In the genomic region with DNA sequence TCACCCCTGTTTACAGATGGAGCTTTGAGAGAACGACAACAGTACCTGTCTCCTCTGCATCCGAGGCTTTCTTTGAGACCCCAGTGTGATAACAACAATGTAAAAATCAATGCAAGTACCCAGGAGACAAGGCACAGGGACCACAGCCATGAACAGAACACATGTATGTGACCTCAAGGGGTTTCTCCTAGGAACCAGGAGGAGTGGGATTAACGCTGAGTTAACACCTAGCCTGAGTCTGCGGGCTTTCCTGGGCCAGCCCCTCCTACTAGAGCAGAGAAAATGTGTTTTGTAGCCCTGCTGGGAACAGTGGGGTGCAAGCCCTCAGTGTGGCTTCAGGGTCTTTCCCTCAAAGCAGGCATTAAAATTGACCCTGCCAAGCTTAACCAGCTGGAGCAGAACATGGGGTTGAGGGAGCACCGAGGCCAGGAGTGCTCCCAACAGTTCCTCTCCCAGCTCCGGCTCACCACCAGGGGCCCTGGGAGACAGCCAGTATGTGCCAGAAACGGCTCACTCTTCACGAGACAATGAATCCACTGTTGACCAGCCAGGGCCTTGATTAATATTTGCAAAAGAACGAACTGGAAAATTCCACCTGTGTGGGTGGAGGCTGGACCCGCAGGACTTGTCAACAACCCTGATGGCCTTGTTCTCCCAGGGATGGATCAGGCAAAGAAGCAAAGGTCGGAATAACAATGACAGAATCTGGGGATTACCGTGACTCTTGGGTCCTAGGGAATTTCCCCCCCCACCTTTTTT, we compare ENCODE assay signal across 1 cellular context.
A peak's percentile ranks its signal among the peaks of the same experiment; 100 is the strongest.
TF ChIP-seq lines count a peak whose summit lies in the region.

No MANE protein-coding gene starts in this region.

TF ChIP-seq in HepG2, 621 proteins besides CTCF, POLR2A, EP300 and RAD21 (continued from another document and continues in another):
- TF ChIP-seq, protein P1, sequence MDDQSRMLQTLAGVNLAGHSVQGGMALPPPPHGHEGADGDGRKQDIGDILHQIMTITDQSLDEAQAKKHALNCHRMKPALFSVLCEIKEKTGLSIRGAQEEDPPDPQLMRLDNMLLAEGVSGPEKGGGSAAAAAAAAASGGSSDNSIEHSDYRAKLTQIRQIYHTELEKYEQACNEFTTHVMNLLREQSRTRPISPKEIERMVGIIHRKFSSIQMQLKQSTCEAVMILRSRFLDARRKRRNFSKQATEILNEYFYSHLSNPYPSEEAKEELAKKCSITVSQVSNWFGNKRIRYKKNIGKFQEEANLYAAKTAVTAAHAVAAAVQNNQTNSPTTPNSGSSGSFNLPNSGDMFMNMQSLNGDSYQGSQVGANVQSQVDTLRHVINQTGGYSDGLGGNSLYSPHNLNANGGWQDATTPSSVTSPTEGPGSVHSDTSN (CRISPR knock-in tag; IDR thresholded peaks at IDR 0.05; ENCODE audit: borderline replicate concordance) = no peak
- TF ChIP-seq SP140L (CRISPR knock-in tag; IDR thresholded peaks at IDR 0.05; ENCODE audit: borderline replicate concordance) (no peak), TEAD2 (CRISPR knock-in tag; IDR thresholded peaks at IDR 0.05) (no peak), MED1 (CRISPR knock-in tag; IDR thresholded peaks at IDR 0.05) (peak; percentile 93), PCBP1 (IDR thresholded peaks at IDR 0.05; ENCODE audit: borderline replicate concordance, low read depth, low read length) (no peak), SNAPC2 (CRISPR knock-in tag; IDR thresholded peaks at IDR 0.05) (peak; percentile 20; the same call in 1 of the 2 replicates), ZFYVE20 (CRISPR knock-in tag; IDR thresholded peaks at IDR 0.05; ENCODE audit: borderline replicate concordance, low read depth) (no peak), ZNF260 (CRISPR knock-in tag; IDR thresholded peaks at IDR 0.05; ENCODE audit: borderline replicate concordance, low read depth) (no peak), SCMH1 (CRISPR knock-in tag; IDR thresholded peaks at IDR 0.05; ENCODE audit: borderline replicate concordance) (no peak), KDM1A (CRISPR knock-in tag; IDR thresholded peaks at IDR 0.05) (no peak), ZNF530 (CRISPR knock-in tag; IDR thresholded peaks at IDR 0.05; ENCODE audit: low read depth) (no peak), GLI4 (CRISPR knock-in tag; IDR thresholded peaks at IDR 0.05; ENCODE audit: borderline replicate concordance) (no peak), NFKB2 (CRISPR knock-in tag; IDR thresholded peaks at IDR 0.05; ENCODE audit: borderline replicate concordance) (peak; percentile 70; the same call in 1 of the 2 replicates), MAX (IDR thresholded peaks at IDR 0.05) (peak; percentile 83), RFX3 (CRISPR knock-in tag; IDR thresholded peaks at IDR 0.05) (no peak), ETV5 (CRISPR knock-in tag; IDR thresholded peaks at IDR 0.05; ENCODE audit: borderline replicate concordance) (peak; percentile 51; the same call in 1 of the 2 replicates), TBP (CRISPR knock-in tag; IDR thresholded peaks at IDR 0.05) (no peak), BCL6 (CRISPR knock-in tag; IDR thresholded peaks at IDR 0.05) (peak; percentile 68; the same call in 1 of the 2 replicates), STAT5B (CRISPR knock-in tag; IDR thresholded peaks at IDR 0.05) (no peak), ZNF577 (CRISPR knock-in tag; IDR thresholded peaks at IDR 0.05; ENCODE audit: borderline replicate concordance, low read depth) (no peak), ZNF605 (CRISPR knock-in tag; IDR thresholded peaks at IDR 0.05) (peak; percentile 78), E2F5 (CRISPR knock-in tag; conservative IDR thresholded peaks at IDR 0.05) (no peak), SP4 (CRISPR knock-in tag; IDR thresholded peaks at IDR 0.05) (no peak; the same call in 1 of the 2 replicates), ZNF256 (CRISPR knock-in tag; conservative IDR thresholded peaks at IDR 0.05) (no peak), SYNCRIP (IDR thresholded peaks at IDR 0.05; ENCODE audit: insufficient read depth, low read depth, low read length) (no peak), ZNF776 (CRISPR knock-in tag; IDR thresholded peaks at IDR 0.05) (no peak), ZBTB3 (CRISPR knock-in tag; IDR thresholded peaks at IDR 0.05; ENCODE audit: borderline replicate concordance, low read depth) (no peak), AGO2 (optimal IDR thresholded peaks at IDR 0.05; ENCODE audit: low read depth, low read length) (no peak), CBFB (CRISPR knock-in tag; IDR thresholded peaks at IDR 0.05) (peak; percentile 19; the same call in 1 of the 2 replicates), LRRFIP1 (CRISPR knock-in tag; conservative IDR thresholded peaks at IDR 0.05) (no peak), TAF15 (IDR thresholded peaks at IDR 0.05; ENCODE audit: low read depth, low read length, poor library complexity, severe bottlenecking) (no peak), AFF4 (CRISPR knock-in tag; IDR thresholded peaks at IDR 0.05) (no peak)
- TF ChIP-seq, protein P2, sequence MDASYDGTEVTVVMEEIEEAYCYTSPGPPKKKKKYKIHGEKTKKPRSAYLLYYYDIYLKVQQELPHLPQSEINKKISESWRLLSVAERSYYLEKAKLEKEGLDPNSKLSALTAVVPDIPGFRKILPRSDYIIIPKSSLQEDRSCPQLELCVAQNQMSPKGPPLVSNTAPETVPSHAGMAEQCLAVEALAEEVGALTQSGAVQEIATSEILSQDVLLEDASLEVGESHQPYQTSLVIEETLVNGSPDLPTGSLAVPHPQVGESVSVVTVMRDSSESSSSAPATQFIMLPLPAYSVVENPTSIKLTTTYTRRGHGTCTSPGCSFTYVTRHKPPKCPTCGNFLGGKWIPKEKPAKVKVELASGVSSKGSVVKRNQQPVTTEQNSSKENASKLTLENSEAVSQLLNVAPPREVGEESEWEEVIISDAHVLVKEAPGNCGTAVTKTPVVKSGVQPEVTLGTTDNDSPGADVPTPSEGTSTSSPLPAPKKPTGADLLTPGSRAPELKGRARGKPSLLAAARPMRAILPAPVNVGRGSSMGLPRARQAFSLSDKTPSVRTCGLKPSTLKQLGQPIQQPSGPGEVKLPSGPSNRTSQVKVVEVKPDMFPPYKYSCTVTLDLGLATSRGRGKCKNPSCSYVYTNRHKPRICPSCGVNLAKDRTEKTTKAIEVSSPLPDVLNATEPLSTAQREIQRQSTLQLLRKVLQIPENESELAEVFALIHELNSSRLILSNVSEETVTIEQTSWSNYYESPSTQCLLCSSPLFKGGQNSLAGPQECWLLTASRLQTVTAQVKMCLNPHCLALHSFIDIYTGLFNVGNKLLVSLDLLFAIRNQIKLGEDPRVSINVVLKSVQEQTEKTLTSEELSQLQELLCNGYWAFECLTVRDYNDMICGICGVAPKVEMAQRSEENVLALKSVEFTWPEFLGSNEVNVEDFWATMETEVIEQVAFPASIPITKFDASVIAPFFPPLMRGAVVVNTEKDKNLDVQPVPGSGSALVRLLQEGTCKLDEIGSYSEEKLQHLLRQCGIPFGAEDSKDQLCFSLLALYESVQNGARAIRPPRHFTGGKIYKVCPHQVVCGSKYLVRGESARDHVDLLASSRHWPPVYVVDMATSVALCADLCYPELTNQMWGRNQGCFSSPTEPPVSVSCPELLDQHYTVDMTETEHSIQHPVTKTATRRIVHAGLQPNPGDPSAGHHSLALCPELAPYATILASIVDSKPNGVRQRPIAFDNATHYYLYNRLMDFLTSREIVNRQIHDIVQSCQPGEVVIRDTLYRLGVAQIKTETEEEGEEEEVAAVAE (CRISPR knock-in tag; IDR thresholded peaks at IDR 0.05; ENCODE audit: borderline replicate concordance) = no peak
- TF ChIP-seq, protein P3, sequence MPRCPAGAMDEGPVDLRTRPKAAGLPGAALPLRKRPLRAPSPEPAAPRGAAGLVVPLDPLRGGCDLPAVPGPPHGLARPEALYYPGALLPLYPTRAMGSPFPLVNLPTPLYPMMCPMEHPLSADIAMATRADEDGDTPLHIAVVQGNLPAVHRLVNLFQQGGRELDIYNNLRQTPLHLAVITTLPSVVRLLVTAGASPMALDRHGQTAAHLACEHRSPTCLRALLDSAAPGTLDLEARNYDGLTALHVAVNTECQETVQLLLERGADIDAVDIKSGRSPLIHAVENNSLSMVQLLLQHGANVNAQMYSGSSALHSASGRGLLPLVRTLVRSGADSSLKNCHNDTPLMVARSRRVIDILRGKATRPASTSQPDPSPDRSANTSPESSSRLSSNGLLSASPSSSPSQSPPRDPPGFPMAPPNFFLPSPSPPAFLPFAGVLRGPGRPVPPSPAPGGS (CRISPR knock-in tag; IDR thresholded peaks at IDR 0.05) = peak; percentile 84
- TF ChIP-seq, protein P4, sequence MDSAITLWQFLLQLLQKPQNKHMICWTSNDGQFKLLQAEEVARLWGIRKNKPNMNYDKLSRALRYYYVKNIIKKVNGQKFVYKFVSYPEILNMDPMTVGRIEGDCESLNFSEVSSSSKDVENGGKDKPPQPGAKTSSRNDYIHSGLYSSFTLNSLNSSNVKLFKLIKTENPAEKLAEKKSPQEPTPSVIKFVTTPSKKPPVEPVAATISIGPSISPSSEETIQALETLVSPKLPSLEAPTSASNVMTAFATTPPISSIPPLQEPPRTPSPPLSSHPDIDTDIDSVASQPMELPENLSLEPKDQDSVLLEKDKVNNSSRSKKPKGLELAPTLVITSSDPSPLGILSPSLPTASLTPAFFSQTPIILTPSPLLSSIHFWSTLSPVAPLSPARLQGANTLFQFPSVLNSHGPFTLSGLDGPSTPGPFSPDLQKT (CRISPR knock-in tag; IDR thresholded peaks at IDR 0.05; ENCODE audit: borderline replicate concordance) = no peak
- TF ChIP-seq, protein P5, sequence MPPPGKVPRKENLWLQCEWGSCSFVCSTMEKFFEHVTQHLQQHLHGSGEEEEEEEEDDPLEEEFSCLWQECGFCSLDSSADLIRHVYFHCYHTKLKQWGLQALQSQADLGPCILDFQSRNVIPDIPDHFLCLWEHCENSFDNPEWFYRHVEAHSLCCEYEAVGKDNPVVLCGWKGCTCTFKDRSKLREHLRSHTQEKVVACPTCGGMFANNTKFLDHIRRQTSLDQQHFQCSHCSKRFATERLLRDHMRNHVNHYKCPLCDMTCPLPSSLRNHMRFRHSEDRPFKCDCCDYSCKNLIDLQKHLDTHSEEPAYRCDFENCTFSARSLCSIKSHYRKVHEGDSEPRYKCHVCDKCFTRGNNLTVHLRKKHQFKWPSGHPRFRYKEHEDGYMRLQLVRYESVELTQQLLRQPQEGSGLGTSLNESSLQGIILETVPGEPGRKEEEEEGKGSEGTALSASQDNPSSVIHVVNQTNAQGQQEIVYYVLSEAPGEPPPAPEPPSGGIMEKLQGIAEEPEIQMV (CRISPR knock-in tag; IDR thresholded peaks at IDR 0.05; ENCODE audit: low read depth) = no peak; the same call in 1 of the 2 replicates
- TF ChIP-seq, protein P6, sequence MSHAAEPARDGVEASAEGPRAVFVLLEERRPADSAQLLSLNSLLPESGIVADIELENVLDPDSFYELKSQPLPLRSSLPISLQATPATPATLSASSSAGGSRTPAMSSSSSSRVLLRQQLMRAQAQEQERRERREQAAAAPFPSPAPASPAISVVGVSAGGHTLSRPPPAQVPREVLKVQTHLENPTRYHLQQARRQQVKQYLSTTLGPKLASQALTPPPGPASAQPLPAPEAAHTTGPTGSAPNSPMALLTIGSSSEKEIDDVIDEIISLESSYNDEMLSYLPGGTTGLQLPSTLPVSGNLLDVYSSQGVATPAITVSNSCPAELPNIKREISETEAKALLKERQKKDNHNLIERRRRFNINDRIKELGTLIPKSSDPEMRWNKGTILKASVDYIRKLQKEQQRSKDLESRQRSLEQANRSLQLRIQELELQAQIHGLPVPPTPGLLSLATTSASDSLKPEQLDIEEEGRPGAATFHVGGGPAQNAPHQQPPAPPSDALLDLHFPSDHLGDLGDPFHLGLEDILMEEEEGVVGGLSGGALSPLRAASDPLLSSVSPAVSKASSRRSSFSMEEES (CRISPR knock-in tag; IDR thresholded peaks at IDR 0.05) = peak; percentile 31; the same call in 1 of the 2 replicates
